Comparison of ENCODE assay signal across 8 cellular contexts in genomic region chr10:125896088-125896934, GRCh38. TPM values are rescaled to one million over a fixed set of nuclear protein-coding genes. Genes with fewer than 3 reads are reported as not detected.
A peak's percentile ranks its signal among the peaks of the same experiment; 100 is the strongest.
DNase-seq lines count a peak whose midpoint lies in the region; ATAC-seq and FAIRE-seq lines count a peak whose summit lies in the region.
"Not testable (repeated sequence)": the region's sequence is repeated elsewhere in the genome, so short reads cannot be mapped to it uniquely, and the experiment has no call there.

FANK1 (plus strand) TSS chr10:125896564; CDS start chr10:125896643, 79 bp downstream.

- DNase-seq in NCI-H2196 treated with DMSO at 0.1 percent for 48 hours (lab: John Stamatoyannopoulos, UW; ENCODE audit: unreplicated experiment) (peak; percentile 17), cerebellar cortex (ENCODE audit: low spot score) (peak; percentile 84), iris pigment epithelial cell (ENCODE audit: low read depth) (peak; percentile 82), small intestine (peak; percentile 86)
- DNase-seq in activated CD4-positive, alpha-beta T cell treated with anti-CD3 and anti-CD28 coated beads for 1 hour: peak; percentile 68

- H3K36me3 ChIP-seq in ACC112 (ENCODE audit: insufficient read depth, low read length); small intestine (ENCODE audit: control insufficient read depth in 2 of 2, insufficient read depth in 2 of 2, low read length in 2 of 2): not testable (repeated sequence)

- H3K4me3 ChIP-seq in ACC112 (ENCODE audit: low read depth, low read length) (peak within 1 kb of the TSS; percentile 97), small intestine (ENCODE audit: low read depth in 1 of 2, low read length in 2 of 2) (peak within 1 kb of the TSS; percentile 64 to 78)

- not testable (repeated sequence) for H3K4me1 ChIP-seq in ACC112 (ENCODE audit: control insufficient read depth, insufficient read depth, low read length, unreplicated experiment); small intestine (ENCODE audit: control insufficient read depth in 2 of 2, insufficient read depth in 1 of 2, low read depth in 1 of 2, low read length in 1 of 2)

- not testable (repeated sequence) for H3K27me3 ChIP-seq in ACC112 (ENCODE audit: insufficient read depth, low read length); small intestine (ENCODE audit: control insufficient read depth in 2 of 2, insufficient read depth in 2 of 2, low read length in 2 of 2)

- peaks cover 24% of the 10 kb centered on the region for H3K79me2 ChIP-seq in ACC112 (ENCODE audit: control insufficient read depth, insufficient read depth, low read length, unreplicated experiment)

- 26 to 30% (median 27%) methylated on average over 99 to 106 of the region's 106 CpGs for WGBS in small intestine, 3 donors

- not testable (repeated sequence) for H3K9me3 ChIP-seq in small intestine (ENCODE audit: control insufficient read depth, low read depth)

- not testable (repeated sequence) for FAIRE-seq in small intestine (lab: Jason Lieb, UNC)

- ATAC-seq in GM18870 (IDR thresholded peaks at IDR 0.05; ENCODE audit: unreplicated experiment) (peak; percentile 72), HG03095 (IDR thresholded peaks at IDR 0.05; ENCODE audit: unreplicated experiment) (peak; percentile 88)

- peak within 1 kb of the TSS; percentile 63 for H3K27ac ChIP-seq in ACC112 (ENCODE audit: low read depth, low read length)
- H3K27ac ChIP-seq in small intestine (ENCODE audit: low read depth in 1 of 2, low read length in 1 of 2): peak within 1 kb of the TSS; percentile 56 to 93

- H2AFZ ChIP-seq in ACC112 (ENCODE audit: low read length, unreplicated experiment): peak within 1 kb of the TSS; percentile 99

RNA-seq across cellular contexts. Expression of gene FANK1, which starts in this region (rescaled TPM):
- polyA plus RNA-seq in small intestine: 1 to 10 TPM; 1.5 to 4.0 (median 1.6) TPM

Comparison
In these comparisons a context has a peak if more than half of its experiments do, and no peak if none do; other contexts are left out.
1. Peak in every context shown above with its lines: DNase-seq, ATAC-seq, H3K4me3 ChIP-seq and H3K27ac ChIP-seq.
2. DNase-seq: peak in every context shown above with its lines; median percentile 86 in small intestine; 84 in cerebellar cortex; 82 in iris pigment epithelial cell; 68 in activated CD4-positive, alpha-beta T cell treated with anti-CD3 and anti-CD28 coated beads for 1 hour; 17 in NCI-H2196 treated with DMSO at 0.1 percent for 48 hours.